Comparison of ENCODE assay signal across 1 cellular context in the genomic region with DNA sequence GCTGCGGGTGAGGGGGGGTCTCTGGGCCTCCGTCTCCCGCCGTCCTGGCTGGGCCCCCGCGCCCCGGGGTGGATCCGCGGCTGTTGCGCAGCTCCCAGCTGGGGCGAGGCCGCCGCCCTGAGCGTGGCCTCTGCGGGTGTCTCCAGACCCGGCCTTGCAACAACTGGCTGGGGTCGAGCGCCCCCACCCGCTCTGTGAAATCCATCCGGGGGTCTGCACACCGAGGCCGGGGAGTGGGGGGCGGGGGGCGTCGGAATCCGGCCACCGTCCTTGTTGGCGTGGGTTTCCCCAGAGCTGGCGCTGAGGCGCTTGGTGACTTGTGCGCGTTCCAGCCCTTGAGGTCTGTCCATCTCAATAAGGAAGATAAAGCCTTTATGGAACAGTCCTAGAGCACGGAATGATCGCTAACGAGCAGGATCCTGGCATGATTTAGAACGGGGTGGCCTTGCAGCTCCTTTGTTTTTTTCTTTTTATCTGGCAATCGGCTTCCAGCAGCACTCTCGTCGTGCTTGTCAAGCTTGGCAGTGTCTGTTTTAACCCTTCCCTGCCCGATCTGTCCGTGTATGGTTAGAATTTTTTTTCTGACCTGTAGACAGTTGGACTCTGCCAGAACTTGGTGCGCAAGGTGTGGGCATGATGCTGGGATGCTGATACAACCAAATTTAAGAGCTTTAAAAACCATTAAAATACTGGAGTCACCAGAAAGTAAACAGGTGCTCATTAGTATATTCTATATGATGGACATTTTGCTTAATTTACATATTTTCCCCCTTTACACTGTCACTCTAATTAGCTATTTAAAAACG.
TF ChIP-seq lines count a peak whose summit lies in the region.

No MANE protein-coding gene starts in this region.

TF ChIP-seq in HepG2, 621 proteins besides CTCF, POLR2A, EP300 and RAD21 (continued from another document and continues in another):
- no peak; the same call in 1 of the 2 replicates for TF ChIP-seq ZNF547 (CRISPR knock-in tag; IDR thresholded peaks at IDR 0.05)
- peak; percentile 93; the same call in 1 of the 2 replicates for TF ChIP-seq RORA (CRISPR knock-in tag; IDR thresholded peaks at IDR 0.05)
- TF ChIP-seq, protein P1, sequence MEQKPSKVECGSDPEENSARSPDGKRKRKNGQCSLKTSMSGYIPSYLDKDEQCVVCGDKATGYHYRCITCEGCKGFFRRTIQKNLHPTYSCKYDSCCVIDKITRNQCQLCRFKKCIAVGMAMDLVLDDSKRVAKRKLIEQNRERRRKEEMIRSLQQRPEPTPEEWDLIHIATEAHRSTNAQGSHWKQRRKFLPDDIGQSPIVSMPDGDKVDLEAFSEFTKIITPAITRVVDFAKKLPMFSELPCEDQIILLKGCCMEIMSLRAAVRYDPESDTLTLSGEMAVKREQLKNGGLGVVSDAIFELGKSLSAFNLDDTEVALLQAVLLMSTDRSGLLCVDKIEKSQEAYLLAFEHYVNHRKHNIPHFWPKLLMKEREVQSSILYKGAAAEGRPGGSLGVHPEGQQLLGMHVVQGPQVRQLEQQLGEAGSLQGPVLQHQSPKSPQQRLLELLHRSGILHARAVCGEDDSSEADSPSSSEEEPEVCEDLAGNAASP (CRISPR knock-in tag; IDR thresholded peaks at IDR 0.05; ENCODE audit: borderline replicate concordance) = no peak
- no peak for TF ChIP-seq SMARCE1 (IDR thresholded peaks at IDR 0.05; ENCODE audit: borderline replicate concordance)
- no peak for TF ChIP-seq KLF15 (CRISPR knock-in tag; IDR thresholded peaks at IDR 0.05; ENCODE audit: borderline replicate concordance)
- no peak for TF ChIP-seq CCDC6 (CRISPR knock-in tag; IDR thresholded peaks at IDR 0.05)
- no peak for TF ChIP-seq ZBTB20 (CRISPR knock-in tag; IDR thresholded peaks at IDR 0.05; ENCODE audit: borderline replicate concordance, low read depth)
- TF ChIP-seq ZNF296 (CRISPR knock-in tag; conservative IDR thresholded peaks at IDR 0.05) = no peak
- TF ChIP-seq RFXANK (CRISPR knock-in tag; IDR thresholded peaks at IDR 0.05) = no peak; the same call in 1 of the 2 replicates
- no peak for TF ChIP-seq MEF2D (CRISPR knock-in tag; IDR thresholded peaks at IDR 0.05)
- no peak for TF ChIP-seq ZFP62 (CRISPR knock-in tag; IDR thresholded peaks at IDR 0.05)
- TF ChIP-seq ESRRA (CRISPR knock-in tag; IDR thresholded peaks at IDR 0.05; ENCODE audit: low read depth) = peak; percentile 61; the same call in 1 of the 2 replicates
- peak; percentile 85 for TF ChIP-seq ZFX (CRISPR knock-in tag; IDR thresholded peaks at IDR 0.05; ENCODE audit: low read depth)
- TF ChIP-seq ISX (CRISPR knock-in tag; conservative IDR thresholded peaks at IDR 0.05) = no peak
- no peak for TF ChIP-seq SOX13 (IDR thresholded peaks at IDR 0.05)
- no peak for TF ChIP-seq SOX13 (CRISPR knock-in tag; conservative IDR thresholded peaks at IDR 0.05 in 1 of 2, IDR thresholded peaks at IDR 0.05 in 1 of 2)
- TF ChIP-seq ZNF331 (CRISPR knock-in tag; IDR thresholded peaks at IDR 0.05) = no peak
- no peak for TF ChIP-seq AGO1 (IDR thresholded peaks at IDR 0.05; ENCODE audit: low read depth, low read length, poor library complexity, severe bottlenecking)
- TF ChIP-seq, protein P2, sequence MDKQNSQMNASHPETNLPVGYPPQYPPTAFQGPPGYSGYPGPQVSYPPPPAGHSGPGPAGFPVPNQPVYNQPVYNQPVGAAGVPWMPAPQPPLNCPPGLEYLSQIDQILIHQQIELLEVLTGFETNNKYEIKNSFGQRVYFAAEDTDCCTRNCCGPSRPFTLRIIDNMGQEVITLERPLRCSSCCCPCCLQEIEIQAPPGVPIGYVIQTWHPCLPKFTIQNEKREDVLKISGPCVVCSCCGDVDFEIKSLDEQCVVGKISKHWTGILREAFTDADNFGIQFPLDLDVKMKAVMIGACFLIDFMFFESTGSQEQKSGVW (CRISPR knock-in tag; IDR thresholded peaks at IDR 0.05; ENCODE audit: borderline replicate concordance) = no peak
- TF ChIP-seq, protein P3, sequence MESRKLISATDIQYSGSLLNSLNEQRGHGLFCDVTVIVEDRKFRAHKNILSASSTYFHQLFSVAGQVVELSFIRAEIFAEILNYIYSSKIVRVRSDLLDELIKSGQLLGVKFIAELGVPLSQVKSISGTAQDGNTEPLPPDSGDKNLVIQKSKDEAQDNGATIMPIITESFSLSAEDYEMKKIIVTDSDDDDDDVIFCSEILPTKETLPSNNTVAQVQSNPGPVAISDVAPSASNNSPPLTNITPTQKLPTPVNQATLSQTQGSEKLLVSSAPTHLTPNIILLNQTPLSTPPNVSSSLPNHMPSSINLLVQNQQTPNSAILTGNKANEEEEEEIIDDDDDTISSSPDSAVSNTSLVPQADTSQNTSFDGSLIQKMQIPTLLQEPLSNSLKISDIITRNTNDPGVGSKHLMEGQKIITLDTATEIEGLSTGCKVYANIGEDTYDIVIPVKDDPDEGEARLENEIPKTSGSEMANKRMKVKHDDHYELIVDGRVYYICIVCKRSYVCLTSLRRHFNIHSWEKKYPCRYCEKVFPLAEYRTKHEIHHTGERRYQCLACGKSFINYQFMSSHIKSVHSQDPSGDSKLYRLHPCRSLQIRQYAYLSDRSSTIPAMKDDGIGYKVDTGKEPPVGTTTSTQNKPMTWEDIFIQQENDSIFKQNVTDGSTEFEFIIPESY (CRISPR knock-in tag; IDR thresholded peaks at IDR 0.05) = no peak
- TF ChIP-seq, protein P4, sequence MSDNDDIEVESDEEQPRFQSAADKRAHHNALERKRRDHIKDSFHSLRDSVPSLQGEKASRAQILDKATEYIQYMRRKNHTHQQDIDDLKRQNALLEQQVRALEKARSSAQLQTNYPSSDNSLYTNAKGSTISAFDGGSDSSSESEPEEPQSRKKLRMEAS (IDR thresholded peaks at IDR 0.05) = peak; percentile 44
- no peak for TF ChIP-seq TEAD2 (CRISPR knock-in tag; IDR thresholded peaks at IDR 0.05)
- no peak for TF ChIP-seq SP2 (CRISPR knock-in tag; IDR thresholded peaks at IDR 0.05)
- TF ChIP-seq ATF7 (IDR thresholded peaks at IDR 0.05) = no peak
- no peak for TF ChIP-seq ATF7 (CRISPR knock-in tag; IDR thresholded peaks at IDR 0.05)
- no peak for TF ChIP-seq ZNF232 (CRISPR knock-in tag; IDR thresholded peaks at IDR 0.05; ENCODE audit: borderline replicate concordance)
- TF ChIP-seq, protein P5, sequence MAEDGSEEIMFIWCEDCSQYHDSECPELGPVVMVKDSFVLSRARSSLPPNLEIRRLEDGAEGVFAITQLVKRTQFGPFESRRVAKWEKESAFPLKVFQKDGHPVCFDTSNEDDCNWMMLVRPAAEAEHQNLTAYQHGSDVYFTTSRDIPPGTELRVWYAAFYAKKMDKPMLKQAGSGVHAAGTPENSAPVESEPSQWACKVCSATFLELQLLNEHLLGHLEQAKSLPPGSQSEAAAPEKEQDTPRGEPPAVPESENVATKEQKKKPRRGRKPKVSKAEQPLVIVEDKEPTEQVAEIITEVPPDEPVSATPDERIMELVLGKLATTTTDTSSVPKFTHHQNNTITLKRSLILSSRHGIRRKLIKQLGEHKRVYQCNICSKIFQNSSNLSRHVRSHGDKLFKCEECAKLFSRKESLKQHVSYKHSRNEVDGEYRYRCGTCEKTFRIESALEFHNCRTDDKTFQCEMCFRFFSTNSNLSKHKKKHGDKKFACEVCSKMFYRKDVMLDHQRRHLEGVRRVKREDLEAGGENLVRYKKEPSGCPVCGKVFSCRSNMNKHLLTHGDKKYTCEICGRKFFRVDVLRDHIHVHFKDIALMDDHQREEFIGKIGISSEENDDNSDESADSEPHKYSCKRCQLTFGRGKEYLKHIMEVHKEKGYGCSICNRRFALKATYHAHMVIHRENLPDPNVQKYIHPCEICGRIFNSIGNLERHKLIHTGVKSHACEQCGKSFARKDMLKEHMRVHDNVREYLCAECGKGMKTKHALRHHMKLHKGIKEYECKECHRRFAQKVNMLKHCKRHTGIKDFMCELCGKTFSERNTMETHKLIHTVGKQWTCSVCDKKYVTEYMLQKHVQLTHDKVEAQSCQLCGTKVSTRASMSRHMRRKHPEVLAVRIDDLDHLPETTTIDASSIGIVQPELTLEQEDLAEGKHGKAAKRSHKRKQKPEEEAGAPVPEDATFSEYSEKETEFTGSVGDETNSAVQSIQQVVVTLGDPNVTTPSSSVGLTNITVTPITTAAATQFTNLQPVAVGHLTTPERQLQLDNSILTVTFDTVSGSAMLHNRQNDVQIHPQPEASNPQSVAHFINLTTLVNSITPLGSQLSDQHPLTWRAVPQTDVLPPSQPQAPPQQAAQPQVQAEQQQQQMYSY (CRISPR knock-in tag; IDR thresholded peaks at IDR 0.05) = no peak
- no peak for TF ChIP-seq ZNF432 (CRISPR knock-in tag; IDR thresholded peaks at IDR 0.05; ENCODE audit: borderline replicate concordance)
- no peak for TF ChIP-seq RELA (CRISPR knock-in tag; IDR thresholded peaks at IDR 0.05)
- TF ChIP-seq, protein P6, sequence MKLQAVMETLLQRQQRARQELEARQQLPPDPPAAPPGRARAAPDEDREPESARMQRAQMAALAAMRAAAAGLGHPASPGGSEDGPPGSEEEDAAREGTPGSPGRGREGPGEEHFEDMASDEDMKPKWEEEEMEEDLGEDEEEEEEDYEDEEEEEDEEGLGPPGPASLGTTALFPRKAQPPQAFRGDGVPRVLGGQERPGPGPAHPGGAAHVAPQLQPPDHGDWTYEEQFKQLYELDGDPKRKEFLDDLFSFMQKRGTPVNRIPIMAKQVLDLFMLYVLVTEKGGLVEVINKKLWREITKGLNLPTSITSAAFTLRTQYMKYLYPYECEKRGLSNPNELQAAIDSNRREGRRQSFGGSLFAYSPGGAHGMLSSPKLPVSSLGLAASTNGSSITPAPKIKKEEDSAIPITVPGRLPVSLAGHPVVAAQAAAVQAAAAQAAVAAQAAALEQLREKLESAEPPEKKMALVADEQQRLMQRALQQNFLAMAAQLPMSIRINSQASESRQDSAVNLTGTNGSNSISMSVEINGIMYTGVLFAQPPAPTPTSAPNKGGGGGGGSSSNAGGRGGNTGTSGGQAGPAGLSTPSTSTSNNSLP (IDR thresholded peaks at IDR 0.05; ENCODE audit: low read depth, low read length) = no peak
- TF ChIP-seq FOXJ3 (CRISPR knock-in tag; IDR thresholded peaks at IDR 0.05; ENCODE audit: borderline replicate concordance) = no peak
- TF ChIP-seq PITX1 (CRISPR knock-in tag; IDR thresholded peaks at IDR 0.05) = no peak
- TF ChIP-seq, protein P7, sequence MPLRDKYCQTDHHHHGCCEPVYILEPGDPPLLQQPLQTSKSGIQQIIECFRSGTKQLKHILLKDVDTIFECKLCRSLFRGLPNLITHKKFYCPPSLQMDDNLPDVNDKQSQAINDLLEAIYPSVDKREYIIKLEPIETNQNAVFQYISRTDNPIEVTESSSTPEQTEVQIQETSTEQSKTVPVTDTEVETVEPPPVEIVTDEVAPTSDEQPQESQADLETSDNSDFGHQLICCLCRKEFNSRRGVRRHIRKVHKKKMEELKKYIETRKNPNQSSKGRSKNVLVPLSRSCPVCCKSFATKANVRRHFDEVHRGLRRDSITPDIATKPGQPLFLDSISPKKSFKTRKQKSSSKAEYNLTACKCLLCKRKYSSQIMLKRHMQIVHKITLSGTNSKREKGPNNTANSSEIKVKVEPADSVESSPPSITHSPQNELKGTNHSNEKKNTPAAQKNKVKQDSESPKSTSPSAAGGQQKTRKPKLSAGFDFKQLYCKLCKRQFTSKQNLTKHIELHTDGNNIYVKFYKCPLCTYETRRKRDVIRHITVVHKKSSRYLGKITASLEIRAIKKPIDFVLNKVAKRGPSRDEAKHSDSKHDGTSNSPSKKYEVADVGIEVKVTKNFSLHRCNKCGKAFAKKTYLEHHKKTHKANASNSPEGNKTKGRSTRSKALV (CRISPR knock-in tag; IDR thresholded peaks at IDR 0.05) = peak; percentile 93
- TF ChIP-seq TMF1 (CRISPR knock-in tag; IDR thresholded peaks at IDR 0.05; ENCODE audit: low read depth) = no peak; the same call in 1 of the 2 replicates
- TF ChIP-seq, protein P8, sequence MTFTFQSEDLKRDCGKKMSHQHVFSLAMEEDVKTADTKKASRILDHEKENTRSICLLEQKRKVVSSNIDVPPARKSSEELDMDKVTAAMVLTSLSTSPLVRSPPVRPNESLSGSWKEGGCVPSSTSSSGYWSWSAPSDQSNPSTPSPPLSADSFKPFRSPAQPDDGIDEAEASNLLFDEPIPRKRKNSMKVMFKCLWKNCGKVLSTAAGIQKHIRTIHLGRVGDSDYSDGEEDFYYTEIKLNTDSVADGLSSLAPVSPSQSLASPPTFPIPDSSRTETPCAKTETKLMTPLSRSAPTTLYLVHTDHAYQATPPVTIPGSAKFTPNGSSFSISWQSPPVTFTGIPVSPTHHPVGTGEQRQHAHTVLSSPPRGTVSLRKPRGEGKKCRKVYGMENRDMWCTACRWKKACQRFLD (CRISPR knock-in tag; IDR thresholded peaks at IDR 0.05; ENCODE audit: borderline replicate concordance) = no peak
- no peak; the same call in 1 of the 2 replicates for TF ChIP-seq ZFP41 (CRISPR knock-in tag; IDR thresholded peaks at IDR 0.05; ENCODE audit: borderline replicate concordance)
- TF ChIP-seq, protein P9, sequence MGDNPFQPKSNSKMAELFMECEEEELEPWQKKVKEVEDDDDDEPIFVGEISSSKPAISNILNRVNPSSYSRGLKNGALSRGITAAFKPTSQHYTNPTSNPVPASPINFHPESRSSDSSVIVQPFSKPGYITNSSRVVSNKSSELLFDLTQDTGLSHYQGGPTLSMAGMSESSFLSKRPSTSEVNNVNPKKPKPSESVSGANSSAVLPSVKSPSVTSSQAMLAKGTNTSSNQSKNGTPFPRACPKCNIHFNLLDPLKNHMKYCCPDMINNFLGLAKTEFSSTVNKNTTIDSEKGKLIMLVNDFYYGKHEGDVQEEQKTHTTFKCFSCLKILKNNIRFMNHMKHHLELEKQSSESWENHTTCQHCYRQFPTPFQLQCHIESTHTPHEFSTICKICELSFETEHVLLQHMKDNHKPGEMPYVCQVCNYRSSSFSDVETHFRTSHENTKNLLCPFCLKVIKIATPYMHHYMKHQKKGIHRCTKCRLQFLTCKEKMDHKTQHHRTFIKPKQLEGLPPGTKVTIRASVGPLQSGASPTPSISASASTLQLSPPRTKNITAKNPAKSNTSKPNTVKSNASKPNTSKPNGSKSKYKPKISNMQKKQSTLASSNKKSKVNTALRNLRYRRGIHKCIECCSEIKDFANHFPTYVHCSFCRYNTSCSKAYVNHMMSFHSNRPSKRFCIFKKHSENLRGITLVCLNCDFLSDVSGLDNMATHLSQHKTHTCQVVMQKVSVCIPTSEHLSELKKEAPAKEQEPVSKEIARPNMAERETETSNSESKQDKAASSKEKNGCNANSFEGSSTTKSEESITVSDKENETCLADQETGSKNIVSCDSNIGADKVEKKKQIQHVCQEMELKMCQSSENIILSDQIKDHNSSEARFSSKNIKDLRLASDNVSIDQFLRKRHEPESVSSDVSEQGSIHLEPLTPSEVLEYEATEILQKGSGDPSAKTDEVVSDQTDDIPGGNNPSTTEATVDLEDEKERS (CRISPR knock-in tag; IDR thresholded peaks at IDR 0.05) = no peak
- TF ChIP-seq ZNF33A (CRISPR knock-in tag; IDR thresholded peaks at IDR 0.05; ENCODE audit: borderline replicate concordance) = no peak
- TF ChIP-seq ZNF549 (CRISPR knock-in tag; IDR thresholded peaks at IDR 0.05) = no peak
- TF ChIP-seq AHR (CRISPR knock-in tag; IDR thresholded peaks at IDR 0.05) = no peak
- TF ChIP-seq MXD4 (CRISPR knock-in tag; IDR thresholded peaks at IDR 0.05) = peak; percentile 15; the same call in 1 of the 2 replicates
- TF ChIP-seq GZF1 (CRISPR knock-in tag; IDR thresholded peaks at IDR 0.05) = no peak
